ENCODE assay signal across 8 cellular contexts in the genomic region with DNA sequence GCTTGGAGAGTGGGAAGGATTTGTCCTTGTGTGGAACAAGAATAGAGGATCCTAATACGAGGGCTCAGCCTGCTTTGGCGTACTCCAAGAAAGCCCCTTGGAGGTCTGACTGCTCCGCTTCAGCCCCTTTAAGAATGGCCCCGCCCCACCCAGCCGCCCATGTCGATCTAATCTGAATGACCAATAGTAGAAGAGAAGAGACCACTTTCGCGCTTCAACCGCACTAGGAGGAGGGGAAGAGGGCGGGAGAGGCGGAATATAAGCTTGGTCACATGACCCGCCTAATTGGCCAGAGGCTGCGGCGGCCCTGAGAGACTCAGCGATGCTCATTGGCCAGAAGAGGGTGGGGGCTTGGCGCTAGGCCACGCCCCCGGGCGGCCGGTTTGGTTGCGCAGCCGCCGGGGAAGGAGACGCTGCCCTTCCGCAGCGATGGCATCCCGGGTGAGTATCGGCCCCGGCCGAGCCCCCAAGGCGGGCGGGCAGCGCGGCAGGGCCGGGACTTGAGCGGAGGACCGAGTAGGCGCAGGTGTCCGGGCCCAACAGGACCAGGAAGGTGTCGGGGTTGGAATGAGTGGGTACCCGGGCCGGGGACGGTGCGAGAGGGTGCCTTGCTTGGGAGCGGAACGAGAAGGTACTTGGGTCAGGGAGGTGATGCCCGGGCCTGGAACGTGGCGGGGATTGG. TPM values are rescaled to one million over a fixed set of nuclear protein-coding genes. Genes with fewer than 3 reads are reported as not detected.
DNase-seq lines count a peak whose midpoint lies in the region; ATAC-seq and TF ChIP-seq lines count a peak whose summit lies in the region.

A gene with protein sequence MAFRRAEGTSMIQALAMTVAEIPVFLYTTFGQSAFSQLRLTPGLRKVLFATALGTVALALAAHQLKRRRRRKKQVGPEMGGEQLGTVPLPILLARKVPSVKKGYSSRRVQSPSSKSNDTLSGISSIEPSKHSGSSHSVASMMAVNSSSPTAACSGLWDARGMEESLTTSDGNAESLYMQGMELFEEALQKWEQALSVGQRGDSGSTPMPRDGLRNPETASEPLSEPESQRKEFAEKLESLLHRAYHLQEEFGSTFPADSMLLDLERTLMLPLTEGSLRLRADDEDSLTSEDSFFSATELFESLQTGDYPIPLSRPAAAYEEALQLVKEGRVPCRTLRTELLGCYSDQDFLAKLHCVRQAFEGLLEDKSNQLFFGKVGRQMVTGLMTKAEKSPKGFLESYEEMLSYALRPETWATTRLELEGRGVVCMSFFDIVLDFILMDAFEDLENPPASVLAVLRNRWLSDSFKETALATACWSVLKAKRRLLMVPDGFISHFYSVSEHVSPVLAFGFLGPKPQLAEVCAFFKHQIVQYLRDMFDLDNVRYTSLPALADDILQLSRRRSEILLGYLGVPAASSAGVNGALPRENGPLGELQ (plus strand): TSS at position 386 of the 682 bp plus-strand sequence. CDS start 3,969 bp downstream, outside the sequence.

- intact Hi-C loops in cardiac septum (cut with DNase I), result loop anchor here (2.0 kb wide), 1 partner anchor 74 kb away; a partner anchor contains a TSS

- no peaks in the 10 kb centered on the region for H3K9me3 ChIP-seq in upper lobe of left lung

- H3K4me3 ChIP-seq in GM12875 (ENCODE audit: low read depth, low read length) (peak within 1 kb of the TSS; percentile 70), upper lobe of left lung (peak within 1 kb of the TSS; percentile 72 to 98 (median 91))

- peaks cover 5 to 11% (median 7%) of the 10 kb centered on the region in 4 donors for H3K36me3 ChIP-seq in upper lobe of left lung

- WGBS in adipose tissue, 3 donors, result 0 to 1% (median 0%) methylated on average over 48 to 49 of the region's 49 CpGs
- whole genome bisulfite sequencing in upper lobe of left lung, 2 donors, result 0% methylated on average over 42 to 46 of the region's 49 CpGs

- ATAC-seq in HG02798 (IDR thresholded peaks at IDR 0.05; ENCODE audit: poor library complexity, unreplicated experiment) (peak; percentile 99), upper lobe of left lung (ENCODE audit: low FRiP score in 2 of 2) (peak; percentile 97 to 99)

- H3K27ac ChIP-seq in adipose tissue (ENCODE audit: low read depth, low read length) (no peak within 1 kb of the TSS), upper lobe of left lung (peak within 1 kb of the TSS; percentile 54 to 89 (median 78))

- peak; percentile 99 for DNase-seq in NCI-H1436 (lab: John Stamatoyannopoulos, UW)
- peak; percentile 83 for DNase-seq in T follicular helper cell (ENCODE audit: low read depth)
- peak; percentile 98 for DNase-seq in cardiac septum (ENCODE audit: low spot score)
- DNase-seq in pons (ENCODE audit: low spot score), result peak; percentile 100
- peak; percentile 98 to 99 for DNase-seq in upper lobe of left lung

- TF ChIP-seq POLR2A in upper lobe of left lung (IDR thresholded peaks at IDR 0.05), result peak in 3 of 4 donors; percentile 65 to 95 (median 76)

- peaks cover 19 to 26% (median 23%) of the 10 kb centered on the region in 4 donors for H3K4me1 ChIP-seq in upper lobe of left lung

- TF ChIP-seq EP300 in upper lobe of left lung (IDR thresholded peaks at IDR 0.05), result peak in 1 of 4 donors; percentile 19

- no peaks in the 10 kb centered on the region for H3K27me3 ChIP-seq in upper lobe of left lung

- TF ChIP-seq CTCF in GM12875 (IDR thresholded peaks at IDR 0.05; ENCODE audit: borderline replicate concordance, insufficient read depth, low read depth, low read length) (no peak), upper lobe of left lung (IDR thresholded peaks at IDR 0.05) (peak in 2 of 6 experiments; percentile 23 to 32)

RNA-seq across cellular contexts. Expression of the gene that starts here (rescaled TPM):
- polyA plus RNA-seq in adipose tissue, result 10 to 100 TPM; 11.6 to 25.2 (median 21.5) TPM
- 39.3 TPM for total RNA-seq in cardiac septum
- total RNA-seq in upper lobe of left lung, result 10 to 100 TPM; 18.6 to 95.3 (median 28.6) TPM
